1 cellular context compared by ENCODE assay signal in the genomic region with DNA sequence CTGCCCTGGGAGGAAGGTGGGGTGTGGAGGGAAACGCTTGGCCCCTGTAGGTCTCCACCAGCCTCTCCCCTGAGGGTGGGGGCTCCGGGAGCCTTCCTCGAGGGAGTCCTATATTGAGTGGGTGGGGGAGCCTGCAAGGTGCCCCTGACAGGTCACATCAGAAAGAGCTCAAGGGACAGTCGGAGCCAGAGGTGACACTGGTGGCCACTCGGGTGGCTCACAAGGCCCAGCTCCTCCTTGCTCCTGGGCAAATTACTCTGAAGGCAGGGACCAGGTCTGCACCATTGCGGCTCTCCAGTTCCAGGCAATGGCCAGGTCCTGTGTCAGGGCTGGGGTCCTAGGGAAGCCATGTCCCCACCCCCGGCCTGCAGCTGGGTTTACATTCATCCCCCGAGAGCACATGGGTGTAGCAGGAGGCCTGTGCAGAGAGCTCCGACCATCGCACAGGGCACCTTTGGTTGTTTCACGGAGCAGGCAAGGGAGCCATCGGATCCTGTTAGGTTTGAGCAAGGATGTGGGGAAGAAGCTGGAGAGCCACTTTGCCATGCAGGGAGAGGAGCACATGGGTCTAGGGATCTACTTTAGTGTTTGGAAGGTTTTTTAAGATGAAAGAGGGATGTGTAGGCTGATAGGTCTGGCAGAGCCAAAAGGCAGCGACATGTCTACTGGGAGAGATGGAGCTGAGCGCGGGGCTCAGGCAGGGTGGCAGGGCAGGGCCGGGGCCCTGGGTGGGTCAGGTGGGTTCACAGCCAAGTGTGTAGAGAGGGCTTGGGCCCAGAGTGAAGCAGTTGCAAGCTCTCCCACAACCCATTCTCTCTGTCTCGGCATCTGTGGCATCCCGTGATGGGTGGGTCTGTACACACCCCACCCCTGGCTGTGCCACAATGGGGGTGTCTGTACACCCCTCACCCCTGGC.
TF ChIP-seq lines count a peak whose summit lies in the region.

No MANE protein-coding gene starts in this region.

TF ChIP-seq in HepG2, 621 proteins besides CTCF, POLR2A, EP300 and RAD21 (continues in another document):
- TF ChIP-seq MAZ (IDR thresholded peaks at IDR 0.05; ENCODE audit: borderline replicate concordance, low read depth, low read length) = no peak
- no peak for TF ChIP-seq MAZ (CRISPR knock-in tag; IDR thresholded peaks at IDR 0.05; ENCODE audit: low read depth)
- TF ChIP-seq PAX8 (CRISPR knock-in tag; IDR thresholded peaks at IDR 0.05; ENCODE audit: borderline replicate concordance) = 0 out of 2 replicates have a peak, but pooled peaks have one; percentile 48
- peak; percentile 12 for TF ChIP-seq AGO1 (IDR thresholded peaks at IDR 0.05; ENCODE audit: low read depth, low read length, poor library complexity, severe bottlenecking)
- TF ChIP-seq ZNF543 (CRISPR knock-in tag; IDR thresholded peaks at IDR 0.05) = 0 out of 2 replicates have a peak, but pooled peaks have one; percentile 38
- TF ChIP-seq, protein P1, sequence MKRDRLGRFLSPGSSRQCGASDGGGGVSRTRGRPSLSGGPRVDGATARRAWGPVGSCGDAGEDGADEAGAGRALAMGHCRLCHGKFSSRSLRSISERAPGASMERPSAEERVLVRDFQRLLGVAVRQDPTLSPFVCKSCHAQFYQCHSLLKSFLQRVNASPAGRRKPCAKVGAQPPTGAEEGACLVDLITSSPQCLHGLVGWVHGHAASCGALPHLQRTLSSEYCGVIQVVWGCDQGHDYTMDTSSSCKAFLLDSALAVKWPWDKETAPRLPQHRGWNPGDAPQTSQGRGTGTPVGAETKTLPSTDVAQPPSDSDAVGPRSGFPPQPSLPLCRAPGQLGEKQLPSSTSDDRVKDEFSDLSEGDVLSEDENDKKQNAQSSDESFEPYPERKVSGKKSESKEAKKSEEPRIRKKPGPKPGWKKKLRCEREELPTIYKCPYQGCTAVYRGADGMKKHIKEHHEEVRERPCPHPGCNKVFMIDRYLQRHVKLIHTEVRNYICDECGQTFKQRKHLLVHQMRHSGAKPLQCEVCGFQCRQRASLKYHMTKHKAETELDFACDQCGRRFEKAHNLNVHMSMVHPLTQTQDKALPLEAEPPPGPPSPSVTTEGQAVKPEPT (CRISPR knock-in tag; IDR thresholded peaks at IDR 0.05; ENCODE audit: low read depth) = 0 out of 2 replicates have a peak, but pooled peaks have one; percentile 50
- TF ChIP-seq SETDB1 (CRISPR knock-in tag; IDR thresholded peaks at IDR 0.05; ENCODE audit: borderline replicate concordance) = no peak
- TF ChIP-seq, protein P2, sequence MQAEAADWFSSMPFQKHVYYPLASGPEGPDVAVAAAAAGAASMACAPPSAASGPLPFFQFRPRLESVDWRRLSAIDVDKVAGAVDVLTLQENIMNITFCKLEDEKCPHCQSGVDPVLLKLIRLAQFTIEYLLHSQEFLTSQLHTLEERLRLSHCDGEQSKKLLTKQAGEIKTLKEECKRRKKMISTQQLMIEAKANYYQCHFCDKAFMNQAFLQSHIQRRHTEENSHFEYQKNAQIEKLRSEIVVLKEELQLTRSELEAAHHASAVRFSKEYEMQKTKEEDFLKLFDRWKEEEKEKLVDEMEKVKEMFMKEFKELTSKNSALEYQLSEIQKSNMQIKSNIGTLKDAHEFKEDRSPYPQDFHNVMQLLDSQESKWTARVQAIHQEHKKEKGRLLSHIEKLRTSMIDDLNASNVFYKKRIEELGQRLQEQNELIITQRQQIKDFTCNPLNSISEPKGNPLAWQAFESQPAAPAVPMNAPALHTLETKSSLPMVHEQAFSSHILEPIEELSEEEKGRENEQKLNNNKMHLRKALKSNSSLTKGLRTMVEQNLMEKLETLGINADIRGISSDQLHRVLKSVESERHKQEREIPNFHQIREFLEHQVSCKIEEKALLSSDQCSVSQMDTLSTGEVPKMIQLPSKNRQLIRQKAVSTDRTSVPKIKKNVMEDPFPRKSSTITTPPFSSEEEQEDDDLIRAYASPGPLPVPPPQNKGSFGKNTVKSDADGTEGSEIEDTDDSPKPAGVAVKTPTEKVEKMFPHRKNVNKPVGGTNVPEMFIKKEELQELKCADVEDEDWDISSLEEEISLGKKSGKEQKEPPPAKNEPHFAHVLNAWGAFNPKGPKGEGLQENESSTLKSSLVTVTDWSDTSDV (CRISPR knock-in tag; IDR thresholded peaks at IDR 0.05) = 0 out of 2 replicates have a peak, but pooled peaks have one; percentile 23
- TF ChIP-seq AGO2 (optimal IDR thresholded peaks at IDR 0.05; ENCODE audit: low read depth, low read length) = peak; percentile 3
- no peak for TF ChIP-seq CBX2 (IDR thresholded peaks at IDR 0.05; ENCODE audit: low read depth, low read length)
- no peak for TF ChIP-seq CBX2 (CRISPR knock-in tag; IDR thresholded peaks at IDR 0.05; ENCODE audit: low read depth)
- TF ChIP-seq CHCHD3 (CRISPR knock-in tag; IDR thresholded peaks at IDR 0.05) = peak; percentile 50; the same call in 1 of the 2 replicates
- no peak for TF ChIP-seq PPARG (CRISPR knock-in tag; conservative IDR thresholded peaks at IDR 0.05)
- peak; percentile 54 for TF ChIP-seq ZNF782 (CRISPR knock-in tag; IDR thresholded peaks at IDR 0.05; ENCODE audit: borderline replicate concordance)
- TF ChIP-seq, protein P3, sequence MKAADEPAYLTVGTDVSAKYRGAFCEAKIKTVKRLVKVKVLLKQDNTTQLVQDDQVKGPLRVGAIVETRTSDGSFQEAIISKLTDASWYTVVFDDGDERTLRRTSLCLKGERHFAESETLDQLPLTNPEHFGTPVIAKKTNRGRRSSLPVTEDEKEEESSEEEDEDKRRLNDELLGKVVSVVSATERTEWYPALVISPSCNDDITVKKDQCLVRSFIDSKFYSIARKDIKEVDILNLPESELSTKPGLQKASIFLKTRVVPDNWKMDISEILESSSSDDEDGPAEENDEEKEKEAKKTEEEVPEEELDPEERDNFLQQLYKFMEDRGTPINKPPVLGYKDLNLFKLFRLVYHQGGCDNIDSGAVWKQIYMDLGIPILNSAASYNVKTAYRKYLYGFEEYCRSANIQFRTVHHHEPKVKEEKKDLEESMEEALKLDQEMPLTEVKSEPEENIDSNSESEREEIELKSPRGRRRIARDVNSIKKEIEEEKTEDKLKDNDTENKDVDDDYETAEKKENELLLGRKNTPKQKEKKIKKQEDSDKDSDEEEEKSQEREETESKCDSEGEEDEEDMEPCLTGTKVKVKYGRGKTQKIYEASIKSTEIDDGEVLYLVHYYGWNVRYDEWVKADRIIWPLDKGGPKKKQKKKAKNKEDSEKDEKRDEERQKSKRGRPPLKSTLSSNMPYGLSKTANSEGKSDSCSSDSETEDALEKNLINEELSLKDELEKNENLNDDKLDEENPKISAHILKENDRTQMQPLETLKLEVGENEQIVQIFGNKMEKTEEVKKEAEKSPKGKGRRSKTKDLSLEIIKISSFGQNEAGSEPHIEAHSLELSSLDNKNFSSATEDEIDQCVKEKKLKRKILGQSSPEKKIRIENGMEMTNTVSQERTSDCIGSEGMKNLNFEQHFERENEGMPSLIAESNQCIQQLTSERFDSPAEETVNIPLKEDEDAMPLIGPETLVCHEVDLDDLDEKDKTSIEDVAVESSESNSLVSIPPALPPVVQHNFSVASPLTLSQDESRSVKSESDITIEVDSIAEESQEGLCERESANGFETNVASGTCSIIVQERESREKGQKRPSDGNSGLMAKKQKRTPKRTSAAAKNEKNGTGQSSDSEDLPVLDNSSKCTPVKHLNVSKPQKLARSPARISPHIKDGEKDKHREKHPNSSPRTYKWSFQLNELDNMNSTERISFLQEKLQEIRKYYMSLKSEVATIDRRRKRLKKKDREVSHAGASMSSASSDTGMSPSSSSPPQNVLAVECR (CRISPR knock-in tag; IDR thresholded peaks at IDR 0.05; ENCODE audit: borderline replicate concordance) = 0 out of 2 replicates have a peak, but pooled peaks have one; percentile 18
- TF ChIP-seq, protein P4, sequence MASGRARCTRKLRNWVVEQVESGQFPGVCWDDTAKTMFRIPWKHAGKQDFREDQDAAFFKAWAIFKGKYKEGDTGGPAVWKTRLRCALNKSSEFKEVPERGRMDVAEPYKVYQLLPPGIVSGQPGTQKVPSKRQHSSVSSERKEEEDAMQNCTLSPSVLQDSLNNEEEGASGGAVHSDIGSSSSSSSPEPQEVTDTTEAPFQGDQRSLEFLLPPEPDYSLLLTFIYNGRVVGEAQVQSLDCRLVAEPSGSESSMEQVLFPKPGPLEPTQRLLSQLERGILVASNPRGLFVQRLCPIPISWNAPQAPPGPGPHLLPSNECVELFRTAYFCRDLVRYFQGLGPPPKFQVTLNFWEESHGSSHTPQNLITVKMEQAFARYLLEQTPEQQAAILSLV (CRISPR knock-in tag; IDR thresholded peaks at IDR 0.05; ENCODE audit: borderline replicate concordance) = no peak
- no peak for TF ChIP-seq ZNF343 (CRISPR knock-in tag; IDR thresholded peaks at IDR 0.05)
- TF ChIP-seq, protein P5, sequence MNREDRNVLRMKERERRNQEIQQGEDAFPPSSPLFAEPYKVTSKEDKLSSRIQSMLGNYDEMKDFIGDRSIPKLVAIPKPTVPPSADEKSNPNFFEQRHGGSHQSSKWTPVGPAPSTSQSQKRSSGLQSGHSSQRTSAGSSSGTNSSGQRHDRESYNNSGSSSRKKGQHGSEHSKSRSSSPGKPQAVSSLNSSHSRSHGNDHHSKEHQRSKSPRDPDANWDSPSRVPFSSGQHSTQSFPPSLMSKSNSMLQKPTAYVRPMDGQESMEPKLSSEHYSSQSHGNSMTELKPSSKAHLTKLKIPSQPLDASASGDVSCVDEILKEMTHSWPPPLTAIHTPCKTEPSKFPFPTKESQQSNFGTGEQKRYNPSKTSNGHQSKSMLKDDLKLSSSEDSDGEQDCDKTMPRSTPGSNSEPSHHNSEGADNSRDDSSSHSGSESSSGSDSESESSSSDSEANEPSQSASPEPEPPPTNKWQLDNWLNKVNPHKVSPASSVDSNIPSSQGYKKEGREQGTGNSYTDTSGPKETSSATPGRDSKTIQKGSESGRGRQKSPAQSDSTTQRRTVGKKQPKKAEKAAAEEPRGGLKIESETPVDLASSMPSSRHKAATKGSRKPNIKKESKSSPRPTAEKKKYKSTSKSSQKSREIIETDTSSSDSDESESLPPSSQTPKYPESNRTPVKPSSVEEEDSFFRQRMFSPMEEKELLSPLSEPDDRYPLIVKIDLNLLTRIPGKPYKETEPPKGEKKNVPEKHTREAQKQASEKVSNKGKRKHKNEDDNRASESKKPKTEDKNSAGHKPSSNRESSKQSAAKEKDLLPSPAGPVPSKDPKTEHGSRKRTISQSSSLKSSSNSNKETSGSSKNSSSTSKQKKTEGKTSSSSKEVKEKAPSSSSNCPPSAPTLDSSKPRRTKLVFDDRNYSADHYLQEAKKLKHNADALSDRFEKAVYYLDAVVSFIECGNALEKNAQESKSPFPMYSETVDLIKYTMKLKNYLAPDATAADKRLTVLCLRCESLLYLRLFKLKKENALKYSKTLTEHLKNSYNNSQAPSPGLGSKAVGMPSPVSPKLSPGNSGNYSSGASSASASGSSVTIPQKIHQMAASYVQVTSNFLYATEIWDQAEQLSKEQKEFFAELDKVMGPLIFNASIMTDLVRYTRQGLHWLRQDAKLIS (CRISPR knock-in tag; IDR thresholded peaks at IDR 0.05) = no peak
- TF ChIP-seq TBX3 (IDR thresholded peaks at IDR 0.05; ENCODE audit: borderline replicate concordance) = no peak
- TF ChIP-seq ZMYM2 (CRISPR knock-in tag; IDR thresholded peaks at IDR 0.05) = 0 out of 2 replicates have a peak, but pooled peaks have one; percentile 6
- no peak for TF ChIP-seq CHD4 (IDR thresholded peaks at IDR 0.05; ENCODE audit: borderline replicate concordance, low read length)
- no peak for TF ChIP-seq ATF7 (IDR thresholded peaks at IDR 0.05)
- TF ChIP-seq ATF7 (CRISPR knock-in tag; IDR thresholded peaks at IDR 0.05) = 0 out of 2 replicates have a peak, but pooled peaks have one; percentile 28
- TF ChIP-seq, protein P6, sequence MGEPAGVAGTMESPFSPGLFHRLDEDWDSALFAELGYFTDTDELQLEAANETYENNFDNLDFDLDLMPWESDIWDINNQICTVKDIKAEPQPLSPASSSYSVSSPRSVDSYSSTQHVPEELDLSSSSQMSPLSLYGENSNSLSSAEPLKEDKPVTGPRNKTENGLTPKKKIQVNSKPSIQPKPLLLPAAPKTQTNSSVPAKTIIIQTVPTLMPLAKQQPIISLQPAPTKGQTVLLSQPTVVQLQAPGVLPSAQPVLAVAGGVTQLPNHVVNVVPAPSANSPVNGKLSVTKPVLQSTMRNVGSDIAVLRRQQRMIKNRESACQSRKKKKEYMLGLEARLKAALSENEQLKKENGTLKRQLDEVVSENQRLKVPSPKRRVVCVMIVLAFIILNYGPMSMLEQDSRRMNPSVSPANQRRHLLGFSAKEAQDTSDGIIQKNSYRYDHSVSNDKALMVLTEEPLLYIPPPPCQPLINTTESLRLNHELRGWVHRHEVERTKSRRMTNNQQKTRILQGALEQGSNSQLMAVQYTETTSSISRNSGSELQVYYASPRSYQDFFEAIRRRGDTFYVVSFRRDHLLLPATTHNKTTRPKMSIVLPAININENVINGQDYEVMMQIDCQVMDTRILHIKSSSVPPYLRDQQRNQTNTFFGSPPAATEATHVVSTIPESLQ (CRISPR knock-in tag; conservative IDR thresholded peaks at IDR 0.05) = no peak
- TF ChIP-seq PAWR (CRISPR knock-in tag; IDR thresholded peaks at IDR 0.05; ENCODE audit: borderline replicate concordance) = 0 out of 2 replicates have a peak, but pooled peaks have one; percentile 60
- TF ChIP-seq MEIS2 (CRISPR knock-in tag; IDR thresholded peaks at IDR 0.05) = no peak
- TF ChIP-seq, protein P7, sequence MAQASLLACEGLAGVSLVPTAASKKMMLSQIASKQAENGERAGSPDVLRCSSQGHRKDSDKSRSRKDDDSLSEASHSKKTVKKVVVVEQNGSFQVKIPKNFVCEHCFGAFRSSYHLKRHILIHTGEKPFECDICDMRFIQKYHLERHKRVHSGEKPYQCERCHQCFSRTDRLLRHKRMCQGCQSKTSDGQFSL (CRISPR knock-in tag; IDR thresholded peaks at IDR 0.05) = no peak
- 0 out of 2 replicates have a peak, but pooled peaks have one; percentile 88 for TF ChIP-seq ZNF383 (CRISPR knock-in tag; IDR thresholded peaks at IDR 0.05; ENCODE audit: borderline replicate concordance)
- TF ChIP-seq, protein P8, sequence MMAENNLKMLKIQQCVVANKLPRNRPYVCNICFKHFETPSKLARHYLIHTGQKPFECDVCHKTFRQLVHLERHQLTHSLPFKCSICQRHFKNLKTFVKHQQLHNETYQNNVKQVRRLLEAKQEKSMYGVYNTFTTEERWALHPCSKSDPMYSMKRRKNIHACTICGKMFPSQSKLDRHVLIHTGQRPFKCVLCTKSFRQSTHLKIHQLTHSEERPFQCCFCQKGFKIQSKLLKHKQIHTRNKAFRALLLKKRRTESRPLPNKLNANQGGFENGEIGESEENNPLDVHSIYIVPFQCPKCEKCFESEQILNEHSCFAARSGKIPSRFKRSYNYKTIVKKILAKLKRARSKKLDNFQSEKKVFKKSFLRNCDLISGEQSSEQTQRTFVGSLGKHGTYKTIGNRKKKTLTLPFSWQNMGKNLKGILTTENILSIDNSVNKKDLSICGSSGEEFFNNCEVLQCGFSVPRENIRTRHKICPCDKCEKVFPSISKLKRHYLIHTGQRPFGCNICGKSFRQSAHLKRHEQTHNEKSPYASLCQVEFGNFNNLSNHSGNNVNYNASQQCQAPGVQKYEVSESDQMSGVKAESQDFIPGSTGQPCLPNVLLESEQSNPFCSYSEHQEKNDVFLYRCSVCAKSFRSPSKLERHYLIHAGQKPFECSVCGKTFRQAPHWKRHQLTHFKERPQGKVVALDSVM (CRISPR knock-in tag; IDR thresholded peaks at IDR 0.05) = no peak
